In genomic region chr3:48907026-48907425, GRCh38 we compare ENCODE assay signal across 2 cellular contexts. TPM values are rescaled to one million over a fixed set of nuclear protein-coding genes. Genes with fewer than 3 reads are reported as not detected.
A peak's percentile ranks its signal among the peaks of the same experiment; 100 is the strongest.
DNase-seq lines count a peak whose midpoint lies in the region; ATAC-seq and TF ChIP-seq lines count a peak whose summit lies in the region.
"Not testable (repeated sequence)": the region's sequence is repeated elsewhere in the genome, so short reads cannot be mapped to it uniquely, and the experiment has no call there.

No MANE protein-coding gene starts in this region.

- not testable (repeated sequence) for H3K27ac Mint-ChIP-seq in GM23338

- not testable (repeated sequence) for H3K9me3 Mint-ChIP-seq in GM23338

- H3K4me3 Mint-ChIP-seq in GM23338 = not testable (repeated sequence)

- H4K20me1 ChIP-seq in GM23338 (replicated peaks; ENCODE audit: insufficient read depth) = not testable (repeated sequence)

- peak overlapping the region; percentile 23; the same call in 1 of the 2 replicates for H2AFZ ChIP-seq in GM23338

- H3K27me3 Mint-ChIP-seq in GM23338 (ENCODE audit: insufficient read depth, low read depth, poor library complexity) = not testable (repeated sequence)

- H3F3A ChIP-seq in GM23338 (replicated peaks; ENCODE audit: low read depth) = not testable (repeated sequence)

- not testable (repeated sequence) for H3K4me2 ChIP-seq in GM23338

- H3K4me1 Mint-ChIP-seq in GM23338 = not testable (repeated sequence)

- H3K79me2 ChIP-seq in GM23338 (replicated peaks; ENCODE audit: insufficient read depth) = not testable (repeated sequence)

- not testable (repeated sequence) for H3K36me3 Mint-ChIP-seq in GM23338 (ENCODE audit: low read depth)

- not testable (repeated sequence) for H3K4me3 ChIP-seq in GM23338

- not testable (repeated sequence) for H3K9me2 ChIP-seq in GM23338 (ENCODE audit: insufficient read depth)

- ATAC-seq in GM23338 = not testable (repeated sequence)

- intact Hi-C loops in posterior vena cava (cut with DNase I) = not testable (repeated sequence)

- not testable (repeated sequence) for H3K27ac ChIP-seq in GM23338 (ENCODE audit: low read depth)

- H3K4me1 ChIP-seq in GM23338 (ENCODE audit: insufficient read depth) = not testable (repeated sequence)

- DNase-seq in GM23338 (ENCODE audit: low spot score) = not testable (repeated sequence)
- DNase-seq in posterior vena cava (ENCODE audit: low spot score) = peak; percentile 70

- H3K27me3 ChIP-seq in GM23338 (ENCODE audit: insufficient read depth) = not testable (repeated sequence)

- not testable (repeated sequence) for TF ChIP-seq CTCF in GM23338 (conservative IDR thresholded peaks at IDR 0.05; ENCODE audit: low read depth in 2 of 2)

- H3K36me3 ChIP-seq in GM23338 (ENCODE audit: insufficient read depth) = not testable (repeated sequence)

RNA-seq across cellular contexts. Expression of gene SLC25A20, which starts 8.3 kb away (rescaled TPM):
- total RNA-seq in GM23338 (2014; rRNA removed; shearing (Covaris generic)) = 4.3 and 4.4 TPM in 2 replicates
- polyA plus RNA-seq in GM23338 (2016; fragmentation: Nextera tagmentation; extraction: Ambion mirVana) = 3.0 TPM in 2 replicates
- 10 to 100 TPM; 10.8 to 19.5 TPM for total RNA-seq in posterior vena cava

RNA-seq across cellular contexts. Expression of gene ARIH2, which starts 11.6 kb away (rescaled TPM):
- 83.0 and 118 TPM in 2 replicates for total RNA-seq in GM23338 (2014; rRNA removed; shearing (Covaris generic))
- polyA plus RNA-seq in GM23338 (2016; fragmentation: Nextera tagmentation; extraction: Ambion mirVana) = 70.3 and 76.4 TPM in 2 replicates
- total RNA-seq in posterior vena cava = 10 to 100 TPM; 59.2 to 84.6 TPM

RNA-seq across cellular contexts. Expression of gene PRKAR2A, which starts 59.4 kb away (rescaled TPM):
- 25.8 and 30.2 TPM in 2 replicates for total RNA-seq in GM23338 (2014; rRNA removed; shearing (Covaris generic))
- 13.5 and 14.5 TPM in 2 replicates for polyA plus RNA-seq in GM23338 (2016; fragmentation: Nextera tagmentation; extraction: Ambion mirVana)
- total RNA-seq in posterior vena cava = 10 to 100 TPM; 49.6 to 69.6 TPM
